1 cellular context compared by ENCODE assay signal in genomic region chr21:39387461-39388037, GRCh38.
A peak's percentile ranks its signal among the peaks of the same experiment; 100 is the strongest.
TF ChIP-seq lines count a peak whose summit lies in the region.

No MANE protein-coding gene starts in this region.

TF ChIP-seq in IMR-90, 13 proteins besides CTCF, POLR2A, EP300 and RAD21:
- no peak for TF ChIP-seq CHD1 (IDR thresholded peaks at IDR 0.05; ENCODE audit: low read depth, low read length)
- no peak for TF ChIP-seq MXI1 (IDR thresholded peaks at IDR 0.05; ENCODE audit: borderline replicate concordance, low read depth, low read length)
- TF ChIP-seq FOS (IDR thresholded peaks at IDR 0.05; ENCODE audit: low read depth, low read length), result no peak
- TF ChIP-seq MAZ (IDR thresholded peaks at IDR 0.05; ENCODE audit: borderline replicate concordance, low read depth, low read length), result peak; percentile 76; the same call in 1 of the 2 replicates
- TF ChIP-seq, protein P1, sequence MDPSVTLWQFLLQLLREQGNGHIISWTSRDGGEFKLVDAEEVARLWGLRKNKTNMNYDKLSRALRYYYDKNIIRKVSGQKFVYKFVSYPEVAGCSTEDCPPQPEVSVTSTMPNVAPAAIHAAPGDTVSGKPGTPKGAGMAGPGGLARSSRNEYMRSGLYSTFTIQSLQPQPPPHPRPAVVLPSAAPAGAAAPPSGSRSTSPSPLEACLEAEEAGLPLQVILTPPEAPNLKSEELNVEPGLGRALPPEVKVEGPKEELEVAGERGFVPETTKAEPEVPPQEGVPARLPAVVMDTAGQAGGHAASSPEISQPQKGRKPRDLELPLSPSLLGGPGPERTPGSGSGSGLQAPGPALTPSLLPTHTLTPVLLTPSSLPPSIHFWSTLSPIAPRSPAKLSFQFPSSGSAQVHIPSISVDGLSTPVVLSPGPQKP (IDR thresholded peaks at IDR 0.05; ENCODE audit: borderline replicate concordance, low read depth, low read length), result no peak
- TF ChIP-seq CEBPB (IDR thresholded peaks at IDR 0.05; ENCODE audit: low read depth, low read length), result no peak
